ENCODE assay signal across 2 cellular contexts in the genomic region with DNA sequence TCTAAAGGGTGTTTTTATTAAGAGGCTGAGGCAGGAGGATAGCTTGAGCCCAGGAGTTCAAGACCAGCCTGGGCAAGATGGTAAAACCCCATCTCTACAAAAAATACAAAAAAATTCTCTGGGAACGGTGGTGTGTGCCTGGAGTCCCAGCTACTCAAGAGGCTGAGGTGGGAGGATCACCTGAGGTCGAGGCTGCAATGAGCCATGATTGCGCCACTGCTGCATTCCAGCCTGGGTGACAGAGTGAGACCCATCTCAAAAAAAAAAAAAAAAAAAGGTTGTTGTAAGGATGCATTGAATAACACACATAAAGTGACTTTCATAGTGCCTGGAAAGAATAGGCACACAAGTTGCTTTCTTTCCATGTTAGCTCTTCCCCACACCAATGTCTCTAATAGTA. TPM values are rescaled to one million over a fixed set of nuclear protein-coding genes. Genes with fewer than 3 reads are reported as not detected.
DNase-seq lines count a peak whose midpoint lies in the region; ATAC-seq, FAIRE-seq and TF ChIP-seq lines count a peak whose summit lies in the region.
"Not testable (repeated sequence)": the region's sequence is repeated elsewhere in the genome, so short reads cannot be mapped to it uniquely, and the experiment has no call there.

No MANE protein-coding gene starts in this region.

- not testable (repeated sequence) for H3K4me2 ChIP-seq in HepG2 (ENCODE audit: low read depth, low read length); trophoblast cell (ENCODE audit: low read length)

- not testable (repeated sequence) for H3K36me3 ChIP-seq in HepG2 (replicated peaks in 1 of 2; ENCODE audit: control insufficient read depth in 1 of 2, insufficient read depth in 2 of 2, low read length in 2 of 2); trophoblast cell (ENCODE audit: control insufficient read depth in 1 of 2, insufficient read depth in 2 of 2, low read length in 2 of 2)

- not testable (repeated sequence) for H3K18ac ChIP-seq in trophoblast cell (ENCODE audit: low read length)

- ATAC-seq in HepG2: not testable (repeated sequence)

- not testable (repeated sequence) for FAIRE-seq in HepG2 (lab: Jason Lieb, UNC)

- H3K79me1 ChIP-seq in trophoblast cell (ENCODE audit: low read length): not testable (repeated sequence)

- not testable (repeated sequence) for H3K27ac ChIP-seq in HepG2 (ENCODE audit: extremely low read length, insufficient read depth, low read length); trophoblast cell (ENCODE audit: low read depth, low read length)

- BruUV-seq in HepG2 (replicated peaks; lab: Mats Ljungman, UMichigan): not testable (repeated sequence)

- TF ChIP-seq RAD21 in HepG2 (CRISPR knock-in tag; IDR thresholded peaks at IDR 0.05): not testable (repeated sequence)

- not testable (repeated sequence) for H2BK5ac ChIP-seq in trophoblast cell (ENCODE audit: low read depth, low read length, poor library complexity)

- CTCF ChIA-PET in HepG2 (lab: Yijun Ruan, JAX; ENCODE audit: low intra/inter-chr PET ratio, low total read pairs): not testable (repeated sequence)

- not testable (repeated sequence) for TF ChIP-seq EP300 in HepG2 (IDR thresholded peaks at IDR 0.05; ENCODE audit: low read depth in 2 of 2, low read length in 2 of 2); HepG2 (CRISPR knock-in tag; IDR thresholded peaks at IDR 0.05; ENCODE audit: borderline replicate concordance)

- in situ Hi-C loops in HepG2 (cut with HindIII; ENCODE audit: extremely low pct_ligation_motif_present, low pct_unique_long_range_greater_than_20kb): not testable (repeated sequence)

- not testable (repeated sequence) for H3K27me3 ChIP-seq in HepG2 (ENCODE audit: control insufficient read depth in 1 of 2, insufficient read depth in 2 of 2, low read length in 2 of 2); trophoblast cell (ENCODE audit: insufficient read depth, low read length)

- H3K4ac ChIP-seq in trophoblast cell (ENCODE audit: low read depth, low read length): not testable (repeated sequence)

- H3K14ac ChIP-seq in trophoblast cell (ENCODE audit: low read length): not testable (repeated sequence)

- POLR2A ChIA-PET in HepG2 (lab: Yijun Ruan, JAX): not testable (repeated sequence)

- H3K4me1 ChIP-seq in HepG2 (ENCODE audit: insufficient read depth, low read length); trophoblast cell (ENCODE audit: control insufficient read depth in 1 of 2, insufficient read depth in 2 of 2, low read length in 2 of 2): not testable (repeated sequence)

- H3K9ac ChIP-seq in HepG2 (ENCODE audit: insufficient read depth, low read depth, low read length); trophoblast cell (ENCODE audit: low read length): not testable (repeated sequence)

- H4K8ac ChIP-seq in trophoblast cell (ENCODE audit: low read depth, low read length): not testable (repeated sequence)

- not testable (repeated sequence) for H3K9me3 ChIP-seq in HepG2 (ENCODE audit: low read length); trophoblast cell (ENCODE audit: insufficient read depth, low read depth, low read length)

- 32% methylated on average over 3 of the region's 3 CpGs for WGBS in HepG2 (ENCODE audit: low lambda C conversion rate)
- WGBS in trophoblast cell (ENCODE audit: extremely low coverage, insufficient coverage, insufficient read length): no CpG with 5 or more reads among the region's 3 CpGs

- H2BK120ac ChIP-seq in trophoblast cell (ENCODE audit: insufficient read depth, low read length, poor library complexity): not testable (repeated sequence)

- not testable (repeated sequence) for H3K4me3 ChIP-seq in HepG2 (replicated peaks in 1 of 3; ENCODE audit: insufficient read depth in 1 of 3, low read depth in 2 of 3, low read length in 3 of 3); trophoblast cell (ENCODE audit: low read depth, low read length)

- not testable (repeated sequence) for H2AFZ ChIP-seq in HepG2 (ENCODE audit: low read length); trophoblast cell (ENCODE audit: insufficient read depth, low read length, poor library complexity)

- not testable (repeated sequence) for H2AK5ac ChIP-seq in trophoblast cell (ENCODE audit: low read length)

- TF ChIP-seq CTCF in HepG2 (CRISPR knock-in tag; IDR thresholded peaks at IDR 0.05): not testable (repeated sequence)

- not testable (repeated sequence) for DNase-seq in HepG2 (ENCODE audit: low spot score)
- peak; percentile 57 to 75 for DNase-seq in trophoblast cell

- H4K91ac ChIP-seq in trophoblast cell (ENCODE audit: low read depth, low read length): not testable (repeated sequence)

- H2BK12ac ChIP-seq in trophoblast cell (ENCODE audit: low read length): not testable (repeated sequence)

- not testable (repeated sequence) for H3K23ac ChIP-seq in trophoblast cell (ENCODE audit: low read length)

- not testable (repeated sequence) for H4K12ac ChIP-seq in trophoblast cell (ENCODE audit: low read depth, low read length)

- not testable (repeated sequence) for H3K79me2 ChIP-seq in HepG2 (ENCODE audit: insufficient read depth, low read length); trophoblast cell (ENCODE audit: control insufficient read depth, insufficient read depth, low read length, poor library complexity)

- intact Hi-C loops in HepG2 (cut with micrococcal nuclease; ENCODE audit: unreplicated experiment): not testable (repeated sequence)

- H4K20me1 ChIP-seq in HepG2 (ENCODE audit: insufficient read depth, low read length): not testable (repeated sequence)

- not testable (repeated sequence) for TF ChIP-seq POLR2A in HepG2 (IDR thresholded peaks at IDR 0.05; ENCODE audit: insufficient read depth in 1 of 2, low read depth in 2 of 2, low read length in 2 of 2)

TF ChIP-seq in HepG2, 621 proteins besides CTCF, POLR2A, EP300 and RAD21:
- peak; percentile 92 for TF ChIP-seq ZNF770 (CRISPR knock-in tag; IDR thresholded peaks at IDR 0.05)
- 0 out of 2 replicates have a peak, but pooled peaks have one; percentile 14 for TF ChIP-seq CEBPG (CRISPR knock-in tag; IDR thresholded peaks at IDR 0.05)
- peak; percentile 31; the same call in 1 of the 2 replicates for TF ChIP-seq CEBPB (IDR thresholded peaks at IDR 0.05; ENCODE audit: borderline replicate concordance, low read depth, low read length)
TF ChIP-seq in HepG2: peak in this region for 3; not testable (repeated sequence) for 618.

RNA-seq across cellular contexts. Expression of gene PANK3, which starts 59.7 kb away (rescaled TPM):
- 69.5 and 126 TPM in 2 replicates for total RNA-seq in HepG2 (2016; rRNA removed; fragmentation: Illumina TruSeq; extraction: Trizol)
- total RNA-seq in HepG2 (2016; cell fraction: cytosol; rRNA removed; fragmentation: Illumina TruSeq; extraction: Trizol; ENCODE audit: low read depth): 47.1 and 75.8 TPM in 2 replicates
- 71.7 and 113 TPM in 2 replicates for total RNA-seq in HepG2 (2016; cell fraction: insoluble cytoplasmic fraction; rRNA removed; fragmentation: Illumina TruSeq; extraction: Trizol)
- 148 and 184 TPM in 2 replicates for total RNA-seq in HepG2 (2016; cell fraction: membrane; rRNA removed; fragmentation: Illumina TruSeq; extraction: Trizol)
- total RNA-seq in HepG2 (2016; cell fraction: nucleus; rRNA removed; fragmentation: Illumina TruSeq; extraction: Trizol): 45.1 and 60.0 TPM in 2 replicates
- polyA plus RNA-seq in HepG2 (2011; rRNA removed): 24.0 and 26.9 TPM in 2 replicates
- polyA plus RNA-seq in HepG2 (2011; cell fraction: cytosol; rRNA removed): 7.7 and 15.0 TPM in 2 replicates
- 11.7 and 19.0 TPM in 2 replicates for polyA plus RNA-seq in HepG2 (2011; cell fraction: nucleus; rRNA removed)
- polyA plus RNA-seq in HepG2 (2012): 50.7 and 60.7 TPM in 2 replicates
- polyA plus RNA-seq in HepG2 (2016; cell fraction: cytosol; fragmentation: Illumina TruSeq; extraction: Trizol; ENCODE audit: low read depth): 97.9 and 118 TPM in 2 replicates
- 46.7 and 55.6 TPM in 2 replicates for polyA plus RNA-seq in HepG2 (2016; cell fraction: insoluble cytoplasmic fraction; fragmentation: Illumina TruSeq; extraction: Trizol; ENCODE audit: low read depth)
- 113 and 140 TPM in 2 replicates for polyA plus RNA-seq in HepG2 (2016; cell fraction: membrane; fragmentation: Illumina TruSeq; extraction: Trizol; ENCODE audit: low read depth)
- polyA plus RNA-seq in HepG2 (2016; cell fraction: nucleus; fragmentation: Illumina TruSeq; extraction: Trizol; ENCODE audit: insufficient read depth, low read depth): 41.3 and 43.8 TPM in 2 replicates
- polyA minus RNA-seq in HepG2 (2011; rRNA and poly(A)+ RNA removed; ENCODE audit: low replicate concordance): 10.6 and 17.9 TPM in 2 replicates
- polyA minus RNA-seq in HepG2 (2011; cell fraction: cytosol; rRNA and poly(A)+ RNA removed): 32.5 and 39.8 TPM in 2 replicates
- 60.9 and 70.2 TPM in 2 replicates for polyA minus RNA-seq in HepG2 (2011; cell fraction: nucleus; rRNA and poly(A)+ RNA removed)
- polyA plus RNA-seq in trophoblast cell (2013): 23.9 and 24.3 TPM in 2 replicates
